ENCODE assay signal across 1 cellular context in genomic region chr2:30275256-30275655, GRCh38.
TF ChIP-seq lines count a peak whose summit lies in the region.

No MANE protein-coding gene starts in this region.

TF ChIP-seq in HEK293, 187 proteins besides CTCF, POLR2A, EP300 and RAD21 (continued from another document):
- TF ChIP-seq PRDM10 (tag by site-specific recombination; IDR thresholded peaks at IDR 0.05), result peak; percentile 8; the same call in 1 of the 2 replicates
